12 cellular contexts compared by ENCODE assay signal in genomic region chr7:120738816-120739215, GRCh38.
"Had no signal": no experiment of that assay in that cellular context is flagged by ENCODE, and none has a peak within 500 bp of the region (broad histone marks: within the 10 kb centered on the region; RNA-seq: fewer than 3 reads in every experiment).

No MANE protein-coding gene starts in this region.

- H3K4me3 ChIP-seq: upper lobe of right lung had no signal

- H3K27me3 ChIP-seq: upper lobe of right lung had no signal

- H3K27ac ChIP-seq: upper lobe of right lung had no signal

- H3K4me1 ChIP-seq: upper lobe of right lung had no signal

- DNase-seq: activated CD4-positive, alpha-beta T cell treated with anti-CD3 and anti-CD28 coated beads, Interleukin-2, amount 50 U/mL, for 48 hours; activated CD8-positive, alpha-beta memory T cell treated with anti-CD3 and anti-CD28 coated beads, Interleukin-2, amount 10 ng/mL, durations not matched to agents 7 days and 5 days; activated effector memory CD4-positive, alpha-beta T cell treated with anti-CD3 and anti-CD28 coated beads, Interleukin-2, amount 50 U/mL, for 16 hours; activated T-cell treated with anti-CD3 and anti-CD28 coated beads, Interleukin-2, amount 50 U/mL, for 24 hours; anterior cingulate cortex; hippocampal formation; kidney glomerular epithelial cell; nephron progenitor cell; stimulated activated CD4-positive, alpha-beta T cell treated with anti-CD3 and anti-CD28 coated beads, Interleukin-4, amount 100 ng/mL, for 1 hour; upper lobe of right lung had no signal

- H3K36me3 ChIP-seq: upper lobe of right lung had no signal

- ATAC-seq: activated CD4-positive, CD25-positive, alpha-beta regulatory T cell treated with anti-CD3 and anti-CD28 coated beads, Interleukin-2, amount 50 U/mL, for 24 hours; activated CD8-positive, alpha-beta memory T cell treated with anti-CD3 and anti-CD28 coated beads, Interleukin-2, amount 10 ng/mL, durations not matched to agents 7 days and 5 days; activated naive CD4-positive, alpha-beta T cell treated with anti-CD3 and anti-CD28 coated beads, Interleukin-2, amount 50 U/mL, for 72 hours; upper lobe of right lung had no signal

- H3K9me3 ChIP-seq: upper lobe of right lung had no signal
